In the genomic region with DNA sequence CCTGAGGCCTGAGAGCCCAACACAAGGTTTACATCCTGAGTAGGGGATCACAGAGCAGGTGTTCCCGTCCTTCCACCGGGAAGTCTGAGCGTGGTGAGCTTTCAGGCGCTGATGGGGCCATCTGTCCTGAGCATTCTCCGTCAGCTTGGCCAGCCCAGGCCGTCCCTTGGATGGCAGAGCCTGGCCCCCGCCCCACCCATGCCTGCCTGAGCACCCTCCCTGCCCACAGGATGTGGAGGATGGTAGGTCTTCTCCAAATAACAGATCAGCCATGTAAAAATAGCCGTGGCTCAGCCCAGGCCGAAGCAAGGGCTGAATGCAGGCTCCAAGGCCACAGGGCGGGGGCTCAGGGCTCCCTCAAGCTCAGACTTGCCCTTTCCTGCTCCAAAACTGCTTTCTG, we compare ENCODE assay signal across 1 cellular context.
TF ChIP-seq lines count a peak whose summit lies in the region.

No MANE protein-coding gene starts in this region.

TF ChIP-seq in HepG2, 621 proteins besides CTCF, POLR2A, EP300 and RAD21:
- TF ChIP-seq THAP11 (CRISPR knock-in tag; IDR thresholded peaks at IDR 0.05) (no peak), CHD4 (IDR thresholded peaks at IDR 0.05; ENCODE audit: borderline replicate concordance, low read length) (no peak), ZNF44 (CRISPR knock-in tag; IDR thresholded peaks at IDR 0.05) (no peak), ZZZ3 (CRISPR knock-in tag; IDR thresholded peaks at IDR 0.05; ENCODE audit: borderline replicate concordance) (no peak)
